8 cellular contexts compared by ENCODE assay signal in the genomic region with DNA sequence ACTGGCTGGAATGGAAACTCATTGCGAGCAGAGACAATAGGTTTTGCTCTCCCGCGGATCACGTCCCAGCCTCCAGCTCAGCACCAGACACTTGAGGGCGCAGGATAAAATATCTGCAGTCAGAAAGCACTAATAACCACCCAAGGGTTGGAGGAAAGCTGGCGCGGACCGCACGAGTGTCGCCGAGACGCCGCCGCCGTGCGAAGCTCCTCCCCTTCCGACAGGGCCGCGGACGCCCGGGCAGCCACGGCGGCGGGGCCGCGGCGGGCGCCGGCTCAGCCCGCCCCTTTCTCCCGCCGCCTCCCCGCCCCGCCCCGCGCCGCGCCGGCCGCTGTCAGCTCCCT. TPM values are rescaled to one million over a fixed set of nuclear protein-coding genes. Genes with fewer than 3 reads are reported as not detected.
DNase-seq lines count a peak whose midpoint lies in the region; ATAC-seq and TF ChIP-seq lines count a peak whose summit lies in the region.

A gene with protein sequence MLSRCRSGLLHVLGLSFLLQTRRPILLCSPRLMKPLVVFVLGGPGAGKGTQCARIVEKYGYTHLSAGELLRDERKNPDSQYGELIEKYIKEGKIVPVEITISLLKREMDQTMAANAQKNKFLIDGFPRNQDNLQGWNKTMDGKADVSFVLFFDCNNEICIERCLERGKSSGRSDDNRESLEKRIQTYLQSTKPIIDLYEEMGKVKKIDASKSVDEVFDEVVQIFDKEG (plus strand): TSS at position 213 of the 344 bp plus-strand sequence. CDS start 156 bp downstream, outside the sequence.

- no peak within 1 kb of the TSS for H3K4me3 Mint-ChIP-seq in activated CD8-positive, alpha-beta memory T cell treated with anti-CD3 and anti-CD28 coated beads, Interleukin-2, amount 10 ng/mL, durations not matched to agents 7 days and 5 days
- H3K4me3 Mint-ChIP-seq in mesothelial cell of epicardium: peak within 1 kb of the TSS; percentile 96

- H3K27me3 Mint-ChIP-seq in activated CD8-positive, alpha-beta memory T cell treated with anti-CD3 and anti-CD28 coated beads, Interleukin-2, amount 10 ng/mL, durations not matched to agents 7 days and 5 days: no peaks in the 10 kb centered on the region
- no peaks in the 10 kb centered on the region for H3K27me3 Mint-ChIP-seq in mesothelial cell of epicardium (ENCODE audit: low read depth)

- in situ Hi-C loops in Caki2 (cut with HindIII; ENCODE audit: low pct_unique_long_range_greater_than_20kb, low sequenced_read_pairs): no loop called here
- in situ Hi-C loops in endometrial microvascular endothelial cells (cut with HindIII; ENCODE audit: inconsistent ontology term, low pct_unique_long_range_greater_than_20kb, low sequenced_read_pairs): no loop called here

- peak; percentile 86 for DNase-seq in Caki2 (ENCODE audit: low read depth)
- peak; percentile 86 for DNase-seq in HT1080 (ENCODE audit: low read depth)
- DNase-seq in NOMO-1 treated with dmso at 0.1 percent for 144 hours (lab: John Stamatoyannopoulos, UW; ENCODE audit: unreplicated experiment): peak; percentile 86
- DNase-seq in activated CD8-positive, alpha-beta memory T cell treated with anti-CD3 and anti-CD28 coated beads, Interleukin-2, amount 10 ng/mL, durations not matched to agents 7 days and 5 days: peak; percentile 85
- peak; percentile 70 to 83 for DNase-seq in mesothelial cell of epicardium (ENCODE audit: low spot score in 2 of 2, unreplicated experiment in 2 of 2)
- DNase-seq in stimulated activated CD8-positive, alpha-beta memory T cell treated with anti-CD3 and anti-CD28 coated beads, Interleukin-15, amount 100 ng/mL, for 48 hours (ENCODE audit: low read depth in 2 of 2): peak; percentile 69 to 71

- TF ChIP-seq CTCF in mesothelial cell of epicardium (IDR thresholded peaks at IDR 0.05; ENCODE audit: unreplicated experiment): no peak

- peaks cover 17% of the 10 kb centered on the region for H3K4me1 Mint-ChIP-seq in activated CD8-positive, alpha-beta memory T cell treated with anti-CD3 and anti-CD28 coated beads, Interleukin-2, amount 10 ng/mL, durations not matched to agents 7 days and 5 days
- H3K4me1 Mint-ChIP-seq in mesothelial cell of epicardium: peaks cover 14% of the 10 kb centered on the region

- H3K27ac Mint-ChIP-seq in activated CD8-positive, alpha-beta memory T cell treated with anti-CD3 and anti-CD28 coated beads, Interleukin-2, amount 10 ng/mL, durations not matched to agents 7 days and 5 days: peak within 1 kb of the TSS; percentile 95
- peak within 1 kb of the TSS; percentile 96 for H3K27ac Mint-ChIP-seq in mesothelial cell of epicardium

- CTCF ChIA-PET in activated CD8-positive, alpha-beta memory T cell treated with anti-CD3 and anti-CD28 coated beads, Interleukin-2, amount 10 ng/mL, durations not matched to agents 7 days and 5 days (lab: Charles Lee): interaction anchor here (0.8 to 1.6 kb wide), 7 partner anchors 9 to 149 kb away, joined by 3 to 8 read pairs (median 4); a partner anchor contains a TSS

- no peaks in the 10 kb centered on the region for H3K36me3 Mint-ChIP-seq in activated CD8-positive, alpha-beta memory T cell treated with anti-CD3 and anti-CD28 coated beads, Interleukin-2, amount 10 ng/mL, durations not matched to agents 7 days and 5 days
- H3K36me3 Mint-ChIP-seq in mesothelial cell of epicardium: no peaks in the 10 kb centered on the region

- peak; percentile 75 for ATAC-seq in GM21381 (IDR thresholded peaks at IDR 0.05; ENCODE audit: unreplicated experiment)
- ATAC-seq in activated CD8-positive, alpha-beta memory T cell treated with anti-CD3 and anti-CD28 coated beads, Interleukin-2, amount 10 ng/mL, durations not matched to agents 7 days and 5 days: peak; percentile 79

- no peaks in the 10 kb centered on the region for H3K9me3 Mint-ChIP-seq in activated CD8-positive, alpha-beta memory T cell treated with anti-CD3 and anti-CD28 coated beads, Interleukin-2, amount 10 ng/mL, durations not matched to agents 7 days and 5 days (ENCODE audit: low read depth)
- H3K9me3 Mint-ChIP-seq in mesothelial cell of epicardium: no peaks in the 10 kb centered on the region

RNA-seq across cellular contexts. Expression of the gene that starts here (rescaled TPM):
- 96.6 and 107 TPM in 2 replicates for total RNA-seq in Caki2 (2014; rRNA removed; shearing (Covaris generic); ENCODE audit: low replicate concordance)
- 69.6 and 79.3 TPM in 2 replicates for total RNA-seq in HT1080 (2014; rRNA removed; shearing (Covaris generic))
- polyA plus RNA-seq in HT1080 (2015; cell fraction: cytosol; rRNA removed): 110 and 137 TPM in 2 replicates
- 41.4 and 49.2 TPM in 2 replicates for polyA plus RNA-seq in HT1080 (2015; cell fraction: nucleus; rRNA removed)
- total RNA-seq in activated CD8-positive, alpha-beta memory T cell treated with anti-CD3 and anti-CD28 coated beads, Interleukin-2, amount 10 ng/mL, durations not matched to agents 7 days and 5 days: 10 to 100 TPM; 77.5 to 94.4 TPM
- 79.6 TPM for total RNA-seq in endometrial microvascular endothelial cells (ENCODE audit: inconsistent ontology term)
- total RNA-seq in mesothelial cell of epicardium: 36.9 to 41.2 TPM (median 39.2 TPM) in 3 replicates

Comparison
In these comparisons a context has a peak if more than half of its experiments do, and no peak if none do; other contexts are left out.
1. Peak in every context shown above with its lines: DNase-seq and ATAC-seq.